21 cellular contexts compared by ENCODE assay signal in the genomic region with DNA sequence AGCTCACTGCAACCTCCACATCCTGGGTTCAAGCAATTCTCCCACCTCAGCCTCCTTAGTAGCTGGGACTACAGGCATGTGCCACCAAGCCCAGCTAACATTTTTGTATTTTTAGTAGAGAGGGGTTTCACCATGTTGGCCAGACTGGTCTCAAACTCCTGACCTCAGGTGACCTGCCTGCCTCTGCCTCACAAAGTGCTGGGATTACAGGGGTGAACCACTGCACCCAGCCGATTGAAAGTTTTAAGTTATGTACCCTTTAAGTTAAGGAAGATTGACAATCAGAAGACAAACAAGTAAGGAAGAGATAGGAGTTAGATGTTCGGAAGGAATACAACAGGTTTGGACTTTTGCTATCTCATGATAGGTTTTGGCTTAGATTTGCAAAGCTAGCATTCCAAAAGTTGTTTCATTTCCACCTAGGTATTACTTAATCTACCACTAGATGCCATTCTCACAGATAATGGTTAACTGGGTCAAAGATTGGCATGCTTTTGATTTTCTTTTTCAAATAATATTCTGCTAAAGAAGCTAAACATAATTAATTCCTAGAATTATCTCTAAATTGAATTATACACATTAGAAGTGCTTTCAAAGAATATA.
"Had no signal": no experiment of that assay in that cellular context is flagged by ENCODE, and none has a peak within 500 bp of the region (broad histone marks: within the 10 kb centered on the region; RNA-seq: fewer than 3 reads in every experiment).

No MANE protein-coding gene starts in this region.

- DNase-seq: activated B cell treated with CpG ODN at 0.5 μM for 24 hours; activated CD4-positive, alpha-beta T cell treated with anti-CD3 and anti-CD28 coated beads for 1 hour; activated CD4-positive, alpha-beta T cell treated with anti-CD3 and anti-CD28 coated beads, Interleukin-2, amount 10 ng/mL, durations not matched to agents 24 days and 14 days; activated CD4-positive, alpha-beta T cell treated with anti-CD3 and anti-CD28 coated beads, Interleukin-2, amount 50 U/mL, for 48 hours; activated CD8-positive, alpha-beta memory T cell treated with anti-CD3 and anti-CD28 coated beads, Interleukin-2, amount 10 ng/mL, durations not matched to agents 7 days and 5 days; activated effector memory CD4-positive, alpha-beta T cell treated with Interleukin-2 at 50 U/mL for 16 hours; activated naive CD4-positive, alpha-beta T cell; activated T-cell treated with anti-CD3 and anti-CD28 coated beads, Interleukin-2, amount 50 U/mL, for 24 hours; aorta; central memory CD4-positive, alpha-beta T cell; NCI-H1092; NCI-H1417; NCI-H1930; NCI-H2107; NCI-H2171 treated with DMSO at 0.1 percent for 48 hours; NCI-H345; NCI-H510A; NCI-H69; SIG-M5; T-helper 17 cell; T1000 had no signal

- ATAC-seq: activated CD8-positive, alpha-beta memory T cell treated with anti-CD3 and anti-CD28 coated beads, Interleukin-2, amount 10 ng/mL, durations not matched to agents 7 days and 5 days; T-helper 17 cell had no signal
